27 cellular contexts compared by ENCODE assay signal in the genomic region with DNA sequence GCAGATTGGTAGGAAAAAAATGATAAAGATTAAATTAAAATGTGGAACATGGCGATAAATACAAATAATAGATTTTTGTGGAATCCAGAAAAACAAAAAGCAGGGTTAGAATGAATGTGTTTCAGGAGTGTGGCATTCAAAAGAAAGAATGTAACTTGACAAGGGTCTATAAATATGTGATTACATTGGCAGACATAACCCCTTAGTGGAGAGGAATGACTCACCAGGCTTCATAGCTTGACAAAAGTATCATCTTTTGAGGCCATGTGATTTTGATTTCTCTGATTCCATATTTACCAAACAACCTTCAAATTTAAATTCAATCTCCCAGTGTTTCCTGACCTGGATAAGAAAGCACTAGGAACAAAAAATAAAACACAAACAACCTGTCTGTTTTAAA. TPM values are rescaled to one million over a fixed set of nuclear protein-coding genes. Genes with fewer than 3 reads are reported as not detected.
A peak's percentile ranks its signal among the peaks of the same experiment; 100 is the strongest.
DNase-seq lines count a peak whose midpoint lies in the region; ATAC-seq, FAIRE-seq and TF ChIP-seq lines count a peak whose summit lies in the region.
"Had no signal": no experiment of that assay in that cellular context is flagged by ENCODE, and none has a peak within 500 bp of the region (broad histone marks: within the 10 kb centered on the region; RNA-seq: fewer than 3 reads in every experiment).

No MANE protein-coding gene starts in this region.

- FAIRE-seq in islet of Langerhans (lab: Jason Lieb, UNC), result peak; percentile 66
- FAIRE-seq: D721Med, frontal cortex, K562, kidney had no signal

- no peaks in the 10 kb centered on the region for H3K79me2 ChIP-seq in GM23248 (ENCODE audit: insufficient read depth)

- 78% methylated on average over 1 of the region's 1 CpG for WGBS in GM23248 (ENCODE audit: low coverage in 1 of 2, low lambda C conversion rate in 2 of 2, missing lambda C conversion rate in 2 of 2), 2 experiments
- 87 to 92% methylated on average over 1 of the region's 1 CpG for WGBS in endodermal cell (ENCODE audit: insufficient coverage in 1 of 2, insufficient read length in 1 of 2), 2 experiments

- H3K27ac Mint-ChIP-seq in Calu3 (ENCODE audit: unreplicated experiment), result peak overlapping the region; percentile 45
- H3K27ac Mint-ChIP-seq in endodermal cell, result no peak overlapping the region
- H3K27ac Mint-ChIP-seq in natural killer cell treated with Interleukin-12 subunit alpha and Interleukin-12 subunit beta and Interleukin-15 and Interleukin-18, amount 100 ng/mL, for 72 hours, result no peak overlapping the region
- H3K27ac Mint-ChIP-seq: activated CD8-positive, alpha-beta memory T cell treated with anti-CD3 and anti-CD28 coated beads, Interleukin-2, amount 10 ng/mL, durations not matched to agents 7 days and 5 days; activated naive CD8-positive, alpha-beta T cell; activated T-helper 17 cell treated with anti-CD3 and anti-CD28 coated beads, Interleukin-2, amount 50 U/mL, for 72 hours; brain; stimulated activated naive CD8-positive, alpha-beta T cell treated with anti-CD3 and anti-CD28 coated beads, Interleukin-15, amount 100 ng/mL, for 72 hours had no signal

- no peaks in the 10 kb centered on the region for H3K27me3 ChIP-seq in GM23248 (replicated peaks; ENCODE audit: insufficient read depth)
- no peaks in the 10 kb centered on the region for H3K27me3 ChIP-seq in endodermal cell (ENCODE audit: control insufficient read depth, insufficient read depth, low read length, poor library complexity, severe bottlenecking)
- H3K27me3 ChIP-seq: BLaER1 had no signal

- BruUV-seq in Calu3 (replicated peaks; lab: Mats Ljungman, UMichigan), result no TSS peak

- H3K9ac ChIP-seq in GM23248 (no peak overlapping the region), endodermal cell (ENCODE audit: extremely low read depth, low read length, poor library complexity, severe bottlenecking) (no peak overlapping the region)
- H3K9ac ChIP-seq: BLaER1 had no signal

- in situ Hi-C loops in GM23248 (cut with MboI), result no loop called here
- in situ Hi-C loops in astrocyte of the cerebellum (cut with HindIII; ENCODE audit: low sequenced_read_pairs), result no loop called here

- no peak for TF ChIP-seq CTCF in Calu3 (IDR thresholded peaks at IDR 0.05; ENCODE audit: unreplicated experiment)
- TF ChIP-seq CTCF in astrocyte of the cerebellum (IDR thresholded peaks at IDR 0.05; ENCODE audit: low read depth, low read length, missing control alignments), result no peak
- no peak for TF ChIP-seq CTCF in endodermal cell (conservative IDR thresholded peaks at IDR 0.05)

- no peaks in the 10 kb centered on the region for H3K27me3 Mint-ChIP-seq in Calu3 (ENCODE audit: unreplicated experiment)
- no peaks in the 10 kb centered on the region for H3K27me3 Mint-ChIP-seq in endodermal cell (ENCODE audit: insufficient read depth)
- H3K27me3 Mint-ChIP-seq in natural killer cell treated with Interleukin-12 subunit alpha and Interleukin-12 subunit beta and Interleukin-15 and Interleukin-18, amount 100 ng/mL, for 72 hours, result no peaks in the 10 kb centered on the region
- H3K27me3 Mint-ChIP-seq: activated CD8-positive, alpha-beta memory T cell treated with anti-CD3 and anti-CD28 coated beads, Interleukin-2, amount 10 ng/mL, durations not matched to agents 7 days and 5 days; activated naive CD8-positive, alpha-beta T cell; activated T-helper 17 cell treated with anti-CD3 and anti-CD28 coated beads, Interleukin-2, amount 50 U/mL, for 72 hours; brain; stimulated activated naive CD8-positive, alpha-beta T cell treated with anti-CD3 and anti-CD28 coated beads, Interleukin-15, amount 100 ng/mL, for 72 hours had no signal

- H4K20me1 ChIP-seq in GM23248 (ENCODE audit: insufficient read depth), result no peaks in the 10 kb centered on the region
- H4K20me1 ChIP-seq: BLaER1 had no signal

- H3K4me3 Mint-ChIP-seq in Calu3 (ENCODE audit: low read depth, unreplicated experiment), result no peak overlapping the region
- no peak overlapping the region for H3K4me3 Mint-ChIP-seq in endodermal cell
- no peak overlapping the region for H3K4me3 Mint-ChIP-seq in natural killer cell treated with Interleukin-12 subunit alpha and Interleukin-12 subunit beta and Interleukin-15 and Interleukin-18, amount 100 ng/mL, for 72 hours
- H3K4me3 Mint-ChIP-seq: activated CD8-positive, alpha-beta memory T cell treated with anti-CD3 and anti-CD28 coated beads, Interleukin-2, amount 10 ng/mL, durations not matched to agents 7 days and 5 days; activated naive CD8-positive, alpha-beta T cell; activated T-helper 17 cell treated with anti-CD3 and anti-CD28 coated beads, Interleukin-2, amount 50 U/mL, for 72 hours; brain; stimulated activated naive CD8-positive, alpha-beta T cell treated with anti-CD3 and anti-CD28 coated beads, Interleukin-15, amount 100 ng/mL, for 72 hours had no signal

- DNase-seq in Calu3, result no peak
- DNase-seq in GM23248, result peak; percentile 57
- DNase-seq in astrocyte of the cerebellum (ENCODE audit: low read depth), result peak; percentile 38
- DNase-seq in endodermal cell, result no peak
- no peak for DNase-seq in natural killer cell treated with Interleukin-12 subunit alpha and Interleukin-12 subunit beta and Interleukin-15 and Interleukin-18, amount 100 ng/mL, for 72 hours (ENCODE audit: low spot score)
- no peak for DNase-seq in stimulated activated CD4-positive, alpha-beta T cell treated with anti-CD3 and anti-CD28 coated beads, Interleukin-2, amount 100 ng/mL, for 48 hours
- DNase-seq: activated CD4-positive, alpha-beta T cell treated with anti-CD3 and anti-CD28 coated beads for 4 hours; activated CD8-positive, alpha-beta memory T cell treated with anti-CD3 and anti-CD28 coated beads, Interleukin-2, amount 10 ng/mL, durations not matched to agents 7 days and 5 days; dermis blood vessel endothelial cell; GDM1; hypothalamus; kidney; NCI-H774; OCI-M1; SHP77 treated with DMSO at 0.1 percent for 48 hours; stimulated activated CD4-positive, alpha-beta T cell treated with anti-CD3 and anti-CD28 coated beads, Interleukin-4, amount 100 ng/mL, for 24 hours; stimulated activated naive CD8-positive, alpha-beta T cell treated with anti-CD3 and anti-CD28 coated beads, Interleukin-15, amount 100 ng/mL, for 72 hours; trophoblast cell had no signal

- no peaks in the 10 kb centered on the region for H3K9me2 ChIP-seq in GM23248 (ENCODE audit: insufficient read depth)

- H3K4me3 ChIP-seq in GM23248, result no peak overlapping the region
- no peak overlapping the region for H3K4me3 ChIP-seq in astrocyte of the cerebellum (ENCODE audit: low read depth, low read length)
- H3K4me3 ChIP-seq in endodermal cell (ENCODE audit: low read length), result no peak overlapping the region
- H3K4me3 ChIP-seq: BLaER1, K562, lung had no signal

- no peaks in the 10 kb centered on the region for H3K36me3 Mint-ChIP-seq in Calu3 (ENCODE audit: insufficient read depth, unreplicated experiment)
- H3K36me3 Mint-ChIP-seq in endodermal cell (ENCODE audit: low read depth), result no peaks in the 10 kb centered on the region
- no peaks in the 10 kb centered on the region for H3K36me3 Mint-ChIP-seq in natural killer cell treated with Interleukin-12 subunit alpha and Interleukin-12 subunit beta and Interleukin-15 and Interleukin-18, amount 100 ng/mL, for 72 hours
- H3K36me3 Mint-ChIP-seq: activated CD8-positive, alpha-beta memory T cell treated with anti-CD3 and anti-CD28 coated beads, Interleukin-2, amount 10 ng/mL, durations not matched to agents 7 days and 5 days; activated naive CD8-positive, alpha-beta T cell; brain had no signal

- intact Hi-C loops in Calu3 (cut with micrococcal nuclease; ENCODE audit: unreplicated experiment), result no loop called here

- H3K27ac ChIP-seq in GM23248 (no peak overlapping the region), endodermal cell (ENCODE audit: low read depth, low read length) (no peak overlapping the region)
- H3K27ac ChIP-seq: BLaER1 had no signal

- H3K9me3 Mint-ChIP-seq in Calu3 (ENCODE audit: low read depth, unreplicated experiment) (peaks cover 10% of the 10 kb centered on the region), endodermal cell (peaks cover 9% of the 10 kb centered on the region)
- peaks cover 26% of the 10 kb centered on the region for H3K9me3 Mint-ChIP-seq in natural killer cell treated with Interleukin-12 subunit alpha and Interleukin-12 subunit beta and Interleukin-15 and Interleukin-18, amount 100 ng/mL, for 72 hours

- H3K4me1 ChIP-seq in GM23248 (ENCODE audit: insufficient read depth) (peaks cover 18% of the 10 kb centered on the region), endodermal cell (ENCODE audit: control insufficient read depth, insufficient read depth, low read length) (no peaks in the 10 kb centered on the region)
- H3K4me1 ChIP-seq: BLaER1 had no signal

- peak overlapping the region; percentile 15 for H3K4me2 ChIP-seq in GM23248 (ENCODE audit: unreplicated experiment)
- H3K4me2 ChIP-seq: BLaER1 had no signal

- CTCF ChIA-PET in Calu3 (lab: Charles Lee), result interaction anchor here (0.6 kb wide), 2 partner anchors 33 to 85 kb away, joined by 4 to 5 read pairs; no protein-coding TSS in a partner anchor

- H3K9me3 ChIP-seq in GM23248 (ENCODE audit: low read depth), result no peaks in the 10 kb centered on the region
- peaks cover 4% of the 10 kb centered on the region for H3K9me3 ChIP-seq in endodermal cell (ENCODE audit: control insufficient read depth, low read length)
- H3K9me3 ChIP-seq: BLaER1 had no signal

- ATAC-seq in natural killer cell treated with Interleukin-12 subunit alpha and Interleukin-12 subunit beta and Interleukin-15 and Interleukin-18, amount 100 ng/mL, for 72 hours, result no peak
- ATAC-seq: activated CD8-positive, alpha-beta memory T cell treated with anti-CD3 and anti-CD28 coated beads, Interleukin-2, amount 10 ng/mL, durations not matched to agents 7 days and 5 days; activated T-helper 17 cell treated with anti-CD3 and anti-CD28 coated beads, Interleukin-2, amount 50 U/mL, for 72 hours; K562; stimulated activated naive CD8-positive, alpha-beta T cell treated with anti-CD3 and anti-CD28 coated beads, Interleukin-15, amount 100 ng/mL, for 72 hours had no signal

- H2AFZ ChIP-seq in GM23248, result no peak overlapping the region

- H3K36me3 ChIP-seq in GM23248 (ENCODE audit: low read depth), result no peaks in the 10 kb centered on the region
- H3K36me3 ChIP-seq in endodermal cell (ENCODE audit: control insufficient read depth, insufficient read depth, low read length), result no peaks in the 10 kb centered on the region
- H3K36me3 ChIP-seq: BLaER1 had no signal

- H3F3A ChIP-seq in GM23248 (ENCODE audit: insufficient read depth), result no peaks in the 10 kb centered on the region

- peaks cover 63% of the 10 kb centered on the region for H3K4me1 Mint-ChIP-seq in Calu3 (ENCODE audit: low read depth, unreplicated experiment)
- H3K4me1 Mint-ChIP-seq in endodermal cell, result peaks cover 13% of the 10 kb centered on the region
- H3K4me1 Mint-ChIP-seq in natural killer cell treated with Interleukin-12 subunit alpha and Interleukin-12 subunit beta and Interleukin-15 and Interleukin-18, amount 100 ng/mL, for 72 hours (ENCODE audit: low read depth in 2 of 2), result no peaks in the 10 kb centered on the region
- H3K4me1 Mint-ChIP-seq: activated CD8-positive, alpha-beta memory T cell treated with anti-CD3 and anti-CD28 coated beads, Interleukin-2, amount 10 ng/mL, durations not matched to agents 7 days and 5 days; activated T-helper 17 cell treated with anti-CD3 and anti-CD28 coated beads, Interleukin-2, amount 50 U/mL, for 72 hours; brain; stimulated activated naive CD8-positive, alpha-beta T cell treated with anti-CD3 and anti-CD28 coated beads, Interleukin-15, amount 100 ng/mL, for 72 hours had no signal

RNA-seq across cellular contexts. Expression of gene MGST1, which starts 24.4 kb away (rescaled TPM):
- total RNA-seq in Calu3 (2022) (352 and 354 TPM in 2 replicates), endodermal cell (100 to 1,000 TPM; 203 to 357 TPM)
- total RNA-seq in GM23248 (2014; rRNA removed; shearing (Covaris generic)), result 122 and 141 TPM in 2 replicates
- 1,022 and 1,023 TPM in 2 replicates for polyA plus RNA-seq in GM23248 (2016; fragmentation: Nextera tagmentation; extraction: Ambion mirVana)
- polyA plus RNA-seq in endodermal cell (2013, experiment 1 of 2), result 209 TPM
- 188 TPM for polyA plus RNA-seq in endodermal cell (2013, experiment 2 of 2)
- 10 to 100 TPM; 11.3 to 13.8 TPM for total RNA-seq in natural killer cell treated with Interleukin-12 subunit alpha and Interleukin-12 subunit beta and Interleukin-15 and Interleukin-18, amount 100 ng/mL, for 72 hours
- total RNA-seq: activated CD8-positive, alpha-beta memory T cell treated with anti-CD3 and anti-CD28 coated beads, Interleukin-2, amount 10 ng/mL, durations not matched to agents 7 days and 5 days; activated T-helper 17 cell treated with anti-CD3 and anti-CD28 coated beads, Interleukin-2, amount 50 U/mL, for 72 hours had no signal

RNA-seq across cellular contexts. Expression of gene SLC15A5, which starts 45.5 kb away (rescaled TPM):
- total RNA-seq in Calu3 (2022) (not detected in 2 replicates), endodermal cell (not detected)
- not detected in 2 replicates for total RNA-seq in GM23248 (2014; rRNA removed; shearing (Covaris generic))
- polyA plus RNA-seq in GM23248 (2016; fragmentation: Nextera tagmentation; extraction: Ambion mirVana), result not detected in 2 replicates
- not detected for polyA plus RNA-seq in endodermal cell (2013, experiment 1 of 2)
- polyA plus RNA-seq in endodermal cell (2013, experiment 2 of 2), result not detected
- not detected for total RNA-seq in natural killer cell treated with Interleukin-12 subunit alpha and Interleukin-12 subunit beta and Interleukin-15 and Interleukin-18, amount 100 ng/mL, for 72 hours
- total RNA-seq: activated CD8-positive, alpha-beta memory T cell treated with anti-CD3 and anti-CD28 coated beads, Interleukin-2, amount 10 ng/mL, durations not matched to agents 7 days and 5 days; activated T-helper 17 cell treated with anti-CD3 and anti-CD28 coated beads, Interleukin-2, amount 50 U/mL, for 72 hours; dermis blood vessel endothelial cell; K562; kidney; lung had no signal
- polyA plus RNA-seq: K562, lung had no signal

Comparison
In these comparisons a context has a peak if more than half of its experiments do, and no peak if none do; other contexts are left out.
1. DNase-seq: peak in GM23248 (single experiment) and astrocyte of the cerebellum (single experiment); none in Calu3 (single experiment), endodermal cell (single experiment), natural killer cell treated with Interleukin-12 subunit alpha and Interleukin-12 subunit beta and Interleukin-15 and Interleukin-18, amount 100 ng/mL, for 72 hours (single experiment) and stimulated activated CD4-positive, alpha-beta T cell treated with anti-CD3 and anti-CD28 coated beads, Interleukin-2, amount 100 ng/mL, for 48 hours (0 of 2).